9 cellular contexts compared by ENCODE assay signal in genomic region chr5:14174235-14174636, GRCh38. TPM values are rescaled to one million over a fixed set of nuclear protein-coding genes. Genes with fewer than 3 reads are reported as not detected.
A peak's percentile ranks its signal among the peaks of the same experiment; 100 is the strongest.
DNase-seq lines count a peak whose midpoint lies in the region; ATAC-seq, FAIRE-seq and TF ChIP-seq lines count a peak whose summit lies in the region.
"Had no signal": no experiment of that assay in that cellular context is flagged by ENCODE, and none has a peak within 500 bp of the region (broad histone marks: within the 10 kb centered on the region; RNA-seq: fewer than 3 reads in every experiment).

No MANE protein-coding gene starts in this region.

- peaks cover 3% of the 10 kb centered on the region for H3K4me1 Mint-ChIP-seq in CD8-positive, alpha-beta T cell (ENCODE audit: low read depth)

- peak overlapping the region; percentile 43 for H3K4me2 ChIP-seq in keratinocyte (ENCODE audit: control insufficient read depth, extremely low read depth, insufficient read depth, low read depth, low read length)

- DNase-seq in DMS 273 (lab: John Stamatoyannopoulos, UW; ENCODE audit: unreplicated experiment) = peak; percentile 79
- DNase-seq in RPMI8226 = peak; percentile 72
- no peak for DNase-seq in keratinocyte (ENCODE audit: low read depth, low spot score)
- no peak for DNase-seq in CD8-positive, alpha-beta T cell
- no peak for DNase-seq in activated T-cell treated with anti-CD3 and anti-CD28 coated beads, Interleukin-2, amount 50 U/mL, for 1 hour
- no peak for DNase-seq in stimulated activated CD4-positive, alpha-beta T cell treated with anti-CD3 and anti-CD28 coated beads, Interleukin-1b, Interleukin-23, amount 100 ng/mL, for 48 hours
- no peak for DNase-seq in H4 (ENCODE audit: low spot score)

- H3K9ac ChIP-seq in keratinocyte (ENCODE audit: control insufficient read depth, extremely low read depth, insufficient read depth, low read length) = peak overlapping the region; percentile 14

- no peaks in the 10 kb centered on the region for H3K27me3 ChIP-seq in keratinocyte (ENCODE audit: control insufficient read depth, extremely low read depth, insufficient read depth, low read length)
- no peaks in the 10 kb centered on the region for H3K27me3 ChIP-seq in CD8-positive, alpha-beta T cell (ENCODE audit: insufficient read depth, low read length)

- H3K9me3 ChIP-seq in keratinocyte (ENCODE audit: control insufficient read depth, low read depth, low read length) = no peaks in the 10 kb centered on the region
- H3K9me3 ChIP-seq in CD8-positive, alpha-beta T cell (ENCODE audit: low read length) = no peaks in the 10 kb centered on the region

- no peak for FAIRE-seq in keratinocyte (lab: Jason Lieb, UNC)
- FAIRE-seq: islet of Langerhans had no signal

- no peaks in the 10 kb centered on the region for H3K9me1 ChIP-seq in keratinocyte (ENCODE audit: control insufficient read depth, extremely low read depth, insufficient read depth, low read length)

- H3K36me3 ChIP-seq in keratinocyte (ENCODE audit: control insufficient read depth in 2 of 2, extremely low read depth in 1 of 2, insufficient read depth in 2 of 2, low read length in 2 of 2) = no peaks in the 10 kb centered on the region
- H3K36me3 ChIP-seq in CD8-positive, alpha-beta T cell (ENCODE audit: insufficient read depth, low read length) = no peaks in the 10 kb centered on the region

- peak overlapping the region; percentile 42 for H3K27ac ChIP-seq in keratinocyte (ENCODE audit: control insufficient read depth, insufficient read depth, low read length)
- no peak overlapping the region for H3K27ac ChIP-seq in CD8-positive, alpha-beta T cell (ENCODE audit: low read depth, low read length)

- H3K27me3 Mint-ChIP-seq in CD8-positive, alpha-beta T cell (ENCODE audit: low read depth) = peaks cover 18% of the 10 kb centered on the region

- peaks cover 9% of the 10 kb centered on the region for H4K20me1 ChIP-seq in keratinocyte (ENCODE audit: control insufficient read depth, extremely low read depth, insufficient read depth, low read length)

- POLR2A ChIA-PET in CD8-positive, alpha-beta T cell (lab: Charles Lee) = no interaction called here

- no peak overlapping the region for H3K27ac Mint-ChIP-seq in CD8-positive, alpha-beta T cell

- H3K79me2 ChIP-seq in keratinocyte (ENCODE audit: control insufficient read depth, insufficient read depth, low read length) = peaks cover 99% of the 10 kb centered on the region

- intact Hi-C loops in CD8-positive, alpha-beta T cell (cut with DNase I, micrococcal nuclease) = no loop called here

- H3K4me1 ChIP-seq in keratinocyte (ENCODE audit: control insufficient read depth, extremely low read depth, insufficient read depth, low read length) = peaks cover 43% of the 10 kb centered on the region
- no peaks in the 10 kb centered on the region for H3K4me1 ChIP-seq in CD8-positive, alpha-beta T cell (ENCODE audit: insufficient read depth, low read length)

- no peaks in the 10 kb centered on the region for H3K9me3 Mint-ChIP-seq in CD8-positive, alpha-beta T cell

- H2AFZ ChIP-seq in keratinocyte (ENCODE audit: control insufficient read depth, low read length) = no peak overlapping the region

- no peaks in the 10 kb centered on the region for H3K36me3 Mint-ChIP-seq in CD8-positive, alpha-beta T cell

- no peak overlapping the region for H3K4me3 ChIP-seq in keratinocyte (ENCODE audit: control insufficient read depth in 2 of 3, extremely low read depth in 1 of 3, insufficient read depth in 2 of 3, low read depth in 1 of 3, low read length in 3 of 3)
- H3K4me3 ChIP-seq in CD8-positive, alpha-beta T cell (ENCODE audit: low read depth, low read length) = no peak overlapping the region

- TF ChIP-seq CTCF in keratinocyte (optimal IDR thresholded peaks at IDR 0.05 in 1 of 3, IDR thresholded peaks at IDR 0.05 in 1 of 3, conservative IDR thresholded peaks at IDR 0.05 in 1 of 3; ENCODE audit: extremely low read depth in 1 of 3, insufficient read depth in 2 of 3, low read length in 3 of 3) = no peak
- TF ChIP-seq CTCF in CD8-positive, alpha-beta T cell (IDR thresholded peaks at IDR 0.05) = no peak

- dilution Hi-C loops in keratinocyte (cut with MboI; ENCODE audit: extremely low pct_ligation_motif_present, low sequenced_read_pairs) = no loop called here

- ATAC-seq in HG02571 (IDR thresholded peaks at IDR 0.05; ENCODE audit: unreplicated experiment) = peak; percentile 44
- no peak for ATAC-seq in CD8-positive, alpha-beta T cell

- no peak overlapping the region for H3K4me3 Mint-ChIP-seq in CD8-positive, alpha-beta T cell

- CTCF ChIA-PET in CD8-positive, alpha-beta T cell (lab: Charles Lee) = no interaction called here

RNA-seq across cellular contexts. Expression of gene TRIO, which starts 31.1 kb away (rescaled TPM):
- 56.6 to 72.1 TPM (median 57.2 TPM) in 3 replicates for polyA plus RNA-seq in keratinocyte
- polyA plus RNA-seq in keratinocyte (2011; ENCODE audit: low read depth) = 54.4 TPM
- polyA plus RNA-seq in keratinocyte (2011; cell fraction: cytosol; rRNA removed) = 42.3 and 46.0 TPM in 2 replicates
- 227 and 249 TPM in 2 replicates for polyA plus RNA-seq in keratinocyte (2011; cell fraction: nucleus; rRNA removed)
- 33.9 and 54.9 TPM in 2 replicates for polyA plus RNA-seq in keratinocyte (2012; ENCODE audit: low replicate concordance)
- polyA minus RNA-seq in keratinocyte = 358 to 455 TPM (median 446 TPM) in 3 replicates
- 73.3 TPM for polyA minus RNA-seq in keratinocyte (2011; cell fraction: cytosol; rRNA and poly(A)+ RNA removed)
- polyA minus RNA-seq in keratinocyte (2011; cell fraction: nucleus; rRNA and poly(A)+ RNA removed) = 348 and 654 TPM in 2 replicates
- 1 to 10 TPM; 3.4 to 6.5 TPM for total RNA-seq in CD8-positive, alpha-beta T cell
- total RNA-seq in H4 (2014; rRNA removed; shearing (Covaris generic)) = 38.2 and 50.9 TPM in 2 replicates

Comparison
In these comparisons a context has a peak if more than half of its experiments do, and no peak if none do; other contexts are left out.
1. DNase-seq: peak in DMS 273 (single experiment) and RPMI8226 (single experiment); none in keratinocyte (single experiment), CD8-positive, alpha-beta T cell (0 of 7), activated T-cell treated with anti-CD3 and anti-CD28 coated beads, Interleukin-2, amount 50 U/mL, for 1 hour (single experiment), stimulated activated CD4-positive, alpha-beta T cell treated with anti-CD3 and anti-CD28 coated beads, Interleukin-1b, Interleukin-23, amount 100 ng/mL, for 48 hours (single experiment) and H4 (single experiment).